3 cellular contexts compared by ENCODE assay signal in genomic region chr7:50418934-50419333, GRCh38.
TF ChIP-seq lines count a peak whose summit lies in the region.

No MANE protein-coding gene starts in this region.

TF ChIP-seq in GM23338, 12 proteins besides CTCF, POLR2A, EP300 and RAD21:
- TF ChIP-seq NANOG (IDR thresholded peaks at IDR 0.05; ENCODE audit: borderline replicate concordance) (no peak), ZNF331 (CRISPR knock-in tag; IDR thresholded peaks at IDR 0.05; ENCODE audit: low read depth) (no peak), POLR2AphosphoS5 (IDR thresholded peaks at IDR 0.05; ENCODE audit: low read depth) (no peak)

TF ChIP-seq in K562, 482 proteins besides CTCF, POLR2A, EP300 and RAD21:
- no peak for TF ChIP-seq CHD1 (IDR thresholded peaks at IDR 0.05; ENCODE audit: low read length)
- TF ChIP-seq FOSL1 (tag; conservative IDR thresholded peaks at IDR 0.05): no peak
- no peak for TF ChIP-seq SMARCE1 (IDR thresholded peaks at IDR 0.05)
- no peak for TF ChIP-seq RCOR1 (IDR thresholded peaks at IDR 0.05; ENCODE audit: borderline replicate concordance in 1 of 2, low read depth in 2 of 2, low read length in 2 of 2)
- TF ChIP-seq ZNF253 (CRISPR knock-in tag; conservative IDR thresholded peaks at IDR 0.05): no peak
- TF ChIP-seq CHD2 (IDR thresholded peaks at IDR 0.05; ENCODE audit: low read depth, low read length): no peak
- TF ChIP-seq MAFG (tag; conservative IDR thresholded peaks at IDR 0.05): no peak
- TF ChIP-seq ZNF280B (CRISPR knock-in tag; IDR thresholded peaks at IDR 0.05): no peak
- TF ChIP-seq THAP12 (CRISPR knock-in tag; IDR thresholded peaks at IDR 0.05): no peak
- no peak for TF ChIP-seq ZNF174 (CRISPR knock-in tag; IDR thresholded peaks at IDR 0.05)
- no peak for TF ChIP-seq SP1 (CRISPR knock-in tag; IDR thresholded peaks at IDR 0.05)
- TF ChIP-seq HMG20A (CRISPR knock-in tag; conservative IDR thresholded peaks at IDR 0.05): no peak
- no peak for TF ChIP-seq RBM15 (IDR thresholded peaks at IDR 0.05; ENCODE audit: insufficient read depth, low read length)
- no peak for TF ChIP-seq SUPT5H (IDR thresholded peaks at IDR 0.05)
- TF ChIP-seq SMAD3 (CRISPR knock-in tag; conservative IDR thresholded peaks at IDR 0.05): no peak
- no peak for TF ChIP-seq PRDM10 (IDR thresholded peaks at IDR 0.05; ENCODE audit: partially characterized antibody)
- TF ChIP-seq NFE2L1 (tag; IDR thresholded peaks at IDR 0.05; ENCODE audit: borderline replicate concordance, low read depth): no peak
- no peak for TF ChIP-seq STAT5A (IDR thresholded peaks at IDR 0.05; ENCODE audit: borderline replicate concordance, low read length)
- no peak for TF ChIP-seq TRIM28 (IDR thresholded peaks at IDR 0.05)
- TF ChIP-seq HMGN3 (IDR thresholded peaks at IDR 0.05; ENCODE audit: borderline replicate concordance, extremely low read depth, insufficient read length, low read depth, low read length): no peak

TF ChIP-seq in SK-N-SH, 30 proteins besides CTCF, POLR2A, EP300 and RAD21:
- TF ChIP-seq NFIC (IDR thresholded peaks at IDR 0.05; ENCODE audit: borderline replicate concordance): no peak
- no peak for TF ChIP-seq ZBTB33 (IDR thresholded peaks at IDR 0.05; ENCODE audit: borderline replicate concordance, low read depth)
- TF ChIP-seq EZH2phosphoT487 (IDR thresholded peaks at IDR 0.05; ENCODE audit: borderline replicate concordance, low read depth): no peak
- TF ChIP-seq FOSL2 (IDR thresholded peaks at IDR 0.05; ENCODE audit: borderline replicate concordance, low read depth): no peak
- TF ChIP-seq JUND (IDR thresholded peaks at IDR 0.05): no peak
- TF ChIP-seq FOXM1 (IDR thresholded peaks at IDR 0.05; ENCODE audit: low read depth): no peak
- TF ChIP-seq TCF12 (IDR thresholded peaks at IDR 0.05): no peak
- TF ChIP-seq MXI1 (IDR thresholded peaks at IDR 0.05; ENCODE audit: low read depth, low read length): no peak
TF ChIP-seq in SK-N-SH: peak in this region for 0.
